9 cellular contexts compared by ENCODE assay signal in the genomic region with DNA sequence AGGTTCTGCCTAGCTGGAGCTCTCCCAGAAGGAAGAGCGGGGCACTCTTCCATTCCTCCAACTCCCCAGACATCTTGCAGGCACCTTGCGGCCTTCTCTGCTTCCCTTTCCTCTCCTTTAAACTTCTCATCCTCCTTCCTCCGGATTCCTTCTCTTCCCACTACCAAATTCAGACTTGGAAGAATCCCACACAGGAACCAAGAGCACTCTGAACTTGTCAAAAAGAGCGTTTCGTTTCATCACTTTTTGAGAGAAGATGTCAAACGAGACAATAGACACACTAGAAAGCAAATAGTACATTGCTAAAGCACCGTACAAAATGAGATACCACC. TPM values are rescaled to one million over a fixed set of nuclear protein-coding genes. Genes with fewer than 3 reads are reported as not detected.
DNase-seq lines count a peak whose midpoint lies in the region; ATAC-seq and TF ChIP-seq lines count a peak whose summit lies in the region.
"Had no signal": no experiment of that assay in that cellular context is flagged by ENCODE, and none has a peak within 500 bp of the region (broad histone marks: within the 10 kb centered on the region; RNA-seq: fewer than 3 reads in every experiment).

No MANE protein-coding gene starts in this region.

- peaks cover 11% of the 10 kb centered on the region for H3K36me3 Mint-ChIP-seq in activated naive CD8-positive, alpha-beta T cell treated with anti-CD3 and anti-CD28 coated beads for 36 hours

- H3K36me3 ChIP-seq in ES-I3 (ENCODE audit: insufficient read depth, low read length) (no peaks in the 10 kb centered on the region), gastrocnemius medialis (no peaks in the 10 kb centered on the region), SJCRH30 (no peaks in the 10 kb centered on the region)

- no peak for TF ChIP-seq POLR2A in gastrocnemius medialis (IDR thresholded peaks at IDR 0.05)

- peak overlapping the region; percentile 57 for H3K4me3 ChIP-seq in iPS-18c (ENCODE audit: insufficient read depth, low read depth, low read length)
- peak overlapping the region; percentile 51 to 63 (median 55) for H3K4me3 ChIP-seq in gastrocnemius medialis
- H3K4me3 ChIP-seq in SJCRH30, result no peak overlapping the region

- no peak for DNase-seq in activated naive CD8-positive, alpha-beta T cell treated with anti-CD3 and anti-CD28 coated beads for 36 hours
- no peak for DNase-seq in gastrocnemius medialis
- no peak for DNase-seq in epidermal melanocyte (ENCODE audit: insufficient read length, low spot score)
- DNase-seq in RKO (ENCODE audit: low spot score), result no peak
- DNase-seq in SJCRH30, result no peak

- intact Hi-C loops in gastrocnemius medialis (cut with DNase I; ENCODE audit: low total_unique reads), result no loop called here

- no peak overlapping the region for H3K27ac Mint-ChIP-seq in activated naive CD8-positive, alpha-beta T cell treated with anti-CD3 and anti-CD28 coated beads for 36 hours

- no peak for TF ChIP-seq CTCF in gastrocnemius medialis (IDR thresholded peaks at IDR 0.05 in 4 of 5, conservative IDR thresholded peaks at IDR 0.05 in 1 of 5)

- peak overlapping the region; percentile 74; the same call in 1 of the 2 replicates for H3K9ac ChIP-seq in ES-I3 (ENCODE audit: low read depth, low read length)

- H3K4me3 Mint-ChIP-seq in activated naive CD8-positive, alpha-beta T cell treated with anti-CD3 and anti-CD28 coated beads for 36 hours, result peak overlapping the region; percentile 71

- H3K27me3 Mint-ChIP-seq in activated naive CD8-positive, alpha-beta T cell treated with anti-CD3 and anti-CD28 coated beads for 36 hours, result peaks cover 68% of the 10 kb centered on the region

- H3K27ac ChIP-seq in gastrocnemius medialis (no peak overlapping the region), SJCRH30 (no peak overlapping the region)

- peaks cover 15% of the 10 kb centered on the region for H3K4me1 Mint-ChIP-seq in activated naive CD8-positive, alpha-beta T cell treated with anti-CD3 and anti-CD28 coated beads for 36 hours

- no peaks in the 10 kb centered on the region for H3K9me3 ChIP-seq in ES-I3 (ENCODE audit: control insufficient read depth, insufficient read depth, low read length)
- H3K9me3 ChIP-seq in iPS-18c (ENCODE audit: control insufficient read depth, insufficient read depth, low read length), result no peaks in the 10 kb centered on the region
- H3K9me3 ChIP-seq in gastrocnemius medialis, result peaks cover 0 to 5% (median 0%) of the 10 kb centered on the region in 3 donors
- no peaks in the 10 kb centered on the region for H3K9me3 ChIP-seq in SJCRH30 (replicated peaks)

- ATAC-seq in gastrocnemius medialis, result no peak
- ATAC-seq in HG03139 (IDR thresholded peaks at IDR 0.05; ENCODE audit: unreplicated experiment), result no peak

- H3K27me3 ChIP-seq in gastrocnemius medialis (peaks cover 40 to 67% (median 57%) of the 10 kb centered on the region in 3 donors), SJCRH30 (no peaks in the 10 kb centered on the region)

- H3K9me3 Mint-ChIP-seq in activated naive CD8-positive, alpha-beta T cell treated with anti-CD3 and anti-CD28 coated beads for 36 hours, result peaks cover 16% of the 10 kb centered on the region

- in situ Hi-C loops in gastrocnemius medialis (cut with MboI; ENCODE audit: low sequenced_read_pairs in 4 of 4), result no loop called here

- peaks cover 6% of the 10 kb centered on the region; the same call in 1 of the 2 replicates for H3K4me1 ChIP-seq in ES-I3 (ENCODE audit: insufficient read depth, low read length)
- peaks cover 9 to 11% of the 10 kb centered on the region in 2 donors for H3K4me1 ChIP-seq in gastrocnemius medialis
- no peaks in the 10 kb centered on the region for H3K4me1 ChIP-seq in SJCRH30

RNA-seq across cellular contexts. Expression of gene UCP1, which starts 0.5 kb away (rescaled TPM):
- total RNA-seq in activated naive CD8-positive, alpha-beta T cell treated with anti-CD3 and anti-CD28 coated beads for 36 hours, result not detected
- total RNA-seq in gastrocnemius medialis, result not detected
- not detected in 2 replicates for total RNA-seq in SJCRH30 (2014; rRNA removed; shearing (Covaris generic))
- total RNA-seq: lung microvascular endothelial cell had no signal

RNA-seq across cellular contexts. Expression of gene ELMOD2, which starts 45.3 kb away (rescaled TPM):
- total RNA-seq in activated naive CD8-positive, alpha-beta T cell treated with anti-CD3 and anti-CD28 coated beads for 36 hours, result 10 to 100 TPM; 13.6 to 14.4 TPM
- 10 to 100 TPM in 3 of 4 donors, 1 to 10 TPM in 1; 3.2 to 13.7 (median 10.9) TPM for total RNA-seq in gastrocnemius medialis
- 23.2 and 26.9 TPM in 2 replicates for total RNA-seq in SJCRH30 (2014; rRNA removed; shearing (Covaris generic))
